ENCODE assay signal across 13 cellular contexts in genomic region chr10:9951481-9952257, GRCh38.
"Had no signal": no experiment of that assay in that cellular context is flagged by ENCODE, and none has a peak within 500 bp of the region (broad histone marks: within the 10 kb centered on the region; RNA-seq: fewer than 3 reads in every experiment).

No MANE protein-coding gene starts in this region.

- H3K4me3 ChIP-seq: ascending aorta, esophagus squamous epithelium, lower lobe of right lung, thyroid gland had no signal

- DNase-seq: activated naive CD4-positive, alpha-beta T cell treated with Interleukin-2 at 50 U/mL for 16 hours; activated naive CD8-positive, alpha-beta T cell treated with anti-CD3 and anti-CD28 coated beads, Interleukin-2, amount 50 U/mL, for 24 hours; esophagus squamous epithelium; head of caudate nucleus; immature natural killer cell; left colon; lower lobe of right lung; stimulated activated CD4-positive, alpha-beta T cell treated with anti-CD3 and anti-CD28 coated beads, Interleukin-1b, Interleukin-23, amount 100 ng/mL, for 48 hours; thyroid gland had no signal

- ATAC-seq: activated CD4-positive, CD25-positive, alpha-beta regulatory T cell treated with anti-CD3 and anti-CD28 coated beads, Interleukin-2, amount 50 U/mL, for 24 hours; activated naive CD8-positive, alpha-beta T cell treated with anti-CD3 and anti-CD28 coated beads, Interleukin-2, amount 50 U/mL, for 24 hours; activated T-helper 17 cell treated with anti-CD3 and anti-CD28 coated beads, Interleukin-2, amount 50 U/mL, for 72 hours; left colon; lower lobe of right lung; sciatic nerve had no signal
